In the genomic region with DNA sequence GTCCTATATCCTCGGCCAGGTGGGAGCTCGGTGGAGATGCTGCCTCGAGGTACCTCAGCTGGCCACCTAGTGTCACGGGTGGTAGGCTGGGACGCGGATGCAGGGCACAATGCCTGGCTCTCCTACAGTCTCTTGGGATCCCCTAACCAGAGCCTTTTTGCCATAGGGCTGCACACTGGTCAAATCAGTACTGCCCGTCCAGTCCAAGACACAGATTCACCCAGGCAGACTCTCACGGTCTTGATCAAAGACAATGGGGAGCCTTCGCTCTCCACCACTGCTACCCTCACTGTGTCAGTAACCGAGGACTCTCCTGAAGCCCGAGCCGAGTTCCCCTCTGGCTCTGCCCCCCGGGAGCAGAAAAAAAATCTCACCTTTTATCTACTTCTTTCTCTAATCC, we compare ENCODE assay signal across 11 cellular contexts. TPM values are rescaled to one million over a fixed set of nuclear protein-coding genes. Genes with fewer than 3 reads are reported as not detected.
A peak's percentile ranks its signal among the peaks of the same experiment; 100 is the strongest.
DNase-seq lines count a peak whose midpoint lies in the region; ATAC-seq and TF ChIP-seq lines count a peak whose summit lies in the region.
"Had no signal": no experiment of that assay in that cellular context is flagged by ENCODE, and none has a peak within 500 bp of the region (broad histone marks: within the 10 kb centered on the region; RNA-seq: fewer than 3 reads in every experiment).

No MANE protein-coding gene starts in this region.

- TF ChIP-seq CTCF in mammary epithelial cell (conservative IDR thresholded peaks at IDR 0.05 in 1 of 2, IDR thresholded peaks at IDR 0.05 in 1 of 2; ENCODE audit: extremely low read depth in 1 of 2, insufficient read depth in 1 of 2, low read depth in 1 of 2, low read length in 2 of 2) = no peak
- TF ChIP-seq CTCF in transverse colon (IDR thresholded peaks at IDR 0.05) = no peak

- no peak overlapping the region for H3K27ac Mint-ChIP-seq in activated T-cell treated with anti-CD3 and anti-CD28 coated beads, Interleukin-2, amount 50 U/mL, for 72 hours
- H3K27ac Mint-ChIP-seq: activated CD4-positive, alpha-beta T cell treated with anti-CD3 and anti-CD28 coated beads, Interleukin-2, amount 10 ng/mL, durations not matched to agents 24 days and 14 days had no signal

- H3K4me3 ChIP-seq in mammary epithelial cell (replicated peaks in 1 of 3; ENCODE audit: insufficient read depth in 1 of 3, low read depth in 2 of 3, low read length in 3 of 3) = peak overlapping the region; percentile 50 to 73 (median 72)
- H3K4me3 ChIP-seq in mucosa of rectum (ENCODE audit: low read length in 2 of 2) = peak overlapping the region; percentile 79 to 88
- H3K4me3 ChIP-seq in transverse colon = peak overlapping the region in 3 of 4 donors; percentile 16 to 63 (median 20)

- no peaks in the 10 kb centered on the region for H3K9me3 ChIP-seq in mammary epithelial cell (replicated peaks; ENCODE audit: insufficient read depth, low read length)
- H3K9me3 ChIP-seq in mucosa of rectum (ENCODE audit: control insufficient read depth in 2 of 2, low read length in 2 of 2) = no peaks in the 10 kb centered on the region
- no peaks in the 10 kb centered on the region for H3K9me3 ChIP-seq in transverse colon

- no peak for DNase-seq in activated T-cell treated with anti-CD3 and anti-CD28 coated beads, Interleukin-2, amount 50 U/mL, for 72 hours
- no peak for DNase-seq in activated T-cell treated with anti-CD3 and anti-CD28 coated beads, Interleukin-2, amount 50 U/mL, for 4 hours
- no peak for DNase-seq in mammary epithelial cell
- no peak for DNase-seq in transverse colon
- DNase-seq in NCI-H2171 treated with DMSO at 0.1 percent for 48 hours (lab: John Stamatoyannopoulos, UW) = no peak
- DNase-seq in stimulated activated CD4-positive, alpha-beta T cell treated with anti-CD3 and anti-CD28 coated beads, Interleukin-4, amount 100 ng/mL, for 1 hour = no peak
- DNase-seq: activated CD4-positive, alpha-beta T cell treated with anti-CD3 and anti-CD28 coated beads, Interleukin-2, amount 10 ng/mL, durations not matched to agents 24 days and 14 days; SHP77 had no signal

- peak overlapping the region; percentile 95 for H3K9ac ChIP-seq in mammary epithelial cell (ENCODE audit: insufficient read depth, low read length)
- H3K9ac ChIP-seq in mucosa of rectum (ENCODE audit: low read depth in 1 of 2, low read length in 2 of 2) = peak overlapping the region in 1 of 2 donors; percentile 23

- no peaks in the 10 kb centered on the region for H4K20me1 ChIP-seq in mammary epithelial cell (ENCODE audit: insufficient read depth, low read length)

- H2AFZ ChIP-seq in mammary epithelial cell (ENCODE audit: low read depth, low read length) = peak overlapping the region; percentile 43

- dilution Hi-C loops in mammary epithelial cell (cut with HindIII; ENCODE audit: low sequenced_read_pairs) = no loop called here

- intact Hi-C loops in mammary epithelial cell (cut with micrococcal nuclease) (loop anchor here (1.0 to 10.0 kb wide), 4 partner anchors 34 to 143 kb away; a partner anchor contains a TSS), transverse colon (cut with DNase I; ENCODE audit: low total_unique reads) (loop anchor here (5.0 kb wide), 1 partner anchor 34 kb away; no protein-coding TSS in a partner anchor)

- H3K36me3 Mint-ChIP-seq in activated T-cell treated with anti-CD3 and anti-CD28 coated beads, Interleukin-2, amount 50 U/mL, for 72 hours (ENCODE audit: insufficient read depth in 2 of 2) = peaks cover 0 to 3% of the 10 kb centered on the region in 2 donors
- no peaks in the 10 kb centered on the region for H3K36me3 Mint-ChIP-seq in activated T-cell treated with anti-CD3 and anti-CD28 coated beads, Interleukin-2, amount 50 U/mL, for 4 hours (ENCODE audit: insufficient read depth)

- in situ Hi-C loops in mammary epithelial cell (cut with MboI; ENCODE audit: low sequenced_read_pairs in 2 of 2) = loop anchor here (5.0 kb wide), 1 partner anchor 44 kb away; no protein-coding TSS in a partner anchor
- in situ Hi-C loops in transverse colon (cut with MboI; ENCODE audit: low pct_ligation_motif_present in 1 of 4, low pct_unique_long_range_greater_than_20kb in 1 of 4, low sequenced_read_pairs in 3 of 4) = no loop called here

- peaks cover 59% of the 10 kb centered on the region for H3K27me3 Mint-ChIP-seq in activated T-cell treated with anti-CD3 and anti-CD28 coated beads, Interleukin-2, amount 50 U/mL, for 72 hours (ENCODE audit: low read depth)
- H3K27me3 Mint-ChIP-seq in activated T-cell treated with anti-CD3 and anti-CD28 coated beads, Interleukin-2, amount 50 U/mL, for 4 hours (ENCODE audit: low read depth) = peaks cover 61% of the 10 kb centered on the region

- H3K4me2 ChIP-seq in mammary epithelial cell (ENCODE audit: insufficient read depth, low read depth, low read length) = peak overlapping the region; percentile 84

- no peaks in the 10 kb centered on the region for H3K27me3 ChIP-seq in mammary epithelial cell (ENCODE audit: insufficient read depth, low read length)
- H3K27me3 ChIP-seq in mucosa of rectum (ENCODE audit: control insufficient read depth in 2 of 2, insufficient read depth in 2 of 2, low read length in 2 of 2) = peaks cover 0 to 7% of the 10 kb centered on the region in 2 donors
- H3K27me3 ChIP-seq in transverse colon = peaks cover 7% of the 10 kb centered on the region

- H3K27ac ChIP-seq in mammary epithelial cell (ENCODE audit: insufficient read depth, low read depth, low read length) (peak overlapping the region; percentile 2), mucosa of rectum (ENCODE audit: low read depth in 2 of 2, low read length in 2 of 2) (no peak overlapping the region), transverse colon (no peak overlapping the region)

- no peaks in the 10 kb centered on the region for H3K36me3 ChIP-seq in mammary epithelial cell (ENCODE audit: insufficient read depth, low read length)
- no peaks in the 10 kb centered on the region for H3K36me3 ChIP-seq in mucosa of rectum (ENCODE audit: control insufficient read depth in 2 of 2, insufficient read depth in 2 of 2, low read length in 2 of 2)
- H3K36me3 ChIP-seq in transverse colon = no peaks in the 10 kb centered on the region

- WGBS in mammary epithelial cell (ENCODE audit: low coverage, missing lambda C conversion rate) = 17% methylated on average over 11 of the region's 13 CpGs
- WGBS in transverse colon (ENCODE audit: low coverage in 1 of 2), 2 donors = 49 to 63% methylated on average over 5 to 13 of the region's 13 CpGs

- CTCF ChIA-PET in mammary epithelial cell (lab: Charles Lee; ENCODE audit: low non-redundant PET) = interaction anchor here (0.5 to 1.6 kb wide), 5 partner anchors 9 to 255 kb away, joined by 3 to 8 read pairs (median 4); a partner anchor contains a TSS

- ATAC-seq in activated T-cell treated with anti-CD3 and anti-CD28 coated beads, Interleukin-2, amount 50 U/mL, for 72 hours (replicated peaks in 1 of 2) = no peak
- ATAC-seq in activated T-cell treated with anti-CD3 and anti-CD28 coated beads, Interleukin-2, amount 50 U/mL, for 4 hours = no peak
- ATAC-seq in HG03342 (IDR thresholded peaks at IDR 0.05; ENCODE audit: unreplicated experiment) = no peak

- no peaks in the 10 kb centered on the region for H3K9me3 Mint-ChIP-seq in activated T-cell treated with anti-CD3 and anti-CD28 coated beads, Interleukin-2, amount 50 U/mL, for 72 hours
- no peaks in the 10 kb centered on the region for H3K9me3 Mint-ChIP-seq in activated T-cell treated with anti-CD3 and anti-CD28 coated beads, Interleukin-2, amount 50 U/mL, for 4 hours
- H3K9me3 Mint-ChIP-seq: activated CD4-positive, alpha-beta T cell treated with anti-CD3 and anti-CD28 coated beads, Interleukin-2, amount 10 ng/mL, durations not matched to agents 24 days and 14 days had no signal

- H3K4me1 ChIP-seq in mammary epithelial cell (ENCODE audit: insufficient read depth, low read length) (peaks cover 25% of the 10 kb centered on the region), mucosa of rectum (ENCODE audit: control insufficient read depth in 2 of 2, insufficient read depth in 2 of 2, low read length in 2 of 2) (peaks cover 23% of the 10 kb centered on the region in 2 donors), transverse colon (peaks cover 5 to 52% (median 24%) of the 10 kb centered on the region in 4 donors)

- H3K4me1 Mint-ChIP-seq in activated T-cell treated with anti-CD3 and anti-CD28 coated beads, Interleukin-2, amount 50 U/mL, for 72 hours (ENCODE audit: low read depth) = peaks cover 29% of the 10 kb centered on the region
- peaks cover 21% of the 10 kb centered on the region for H3K4me1 Mint-ChIP-seq in activated T-cell treated with anti-CD3 and anti-CD28 coated beads, Interleukin-2, amount 50 U/mL, for 4 hours (ENCODE audit: low read depth)

- no peak for TF ChIP-seq POLR2A in transverse colon (IDR thresholded peaks at IDR 0.05)

- TF ChIP-seq EP300 in transverse colon (IDR thresholded peaks at IDR 0.05; ENCODE audit: low read depth) = no peak

- H3K79me2 ChIP-seq in mammary epithelial cell (ENCODE audit: insufficient read depth, low read length) = peaks cover 46% of the 10 kb centered on the region

- peak overlapping the region; percentile 91 to 94 for H3K4me3 Mint-ChIP-seq in activated T-cell treated with anti-CD3 and anti-CD28 coated beads, Interleukin-2, amount 50 U/mL, for 72 hours
- no peak overlapping the region for H3K4me3 Mint-ChIP-seq in activated T-cell treated with anti-CD3 and anti-CD28 coated beads, Interleukin-2, amount 50 U/mL, for 4 hours

- no TSS peak for BruUV-seq in mammary epithelial cell (replicated peaks; lab: Mats Ljungman, UMichigan)

RNA-seq across cellular contexts. Expression of a gene that starts 2.0 kb away (rescaled TPM):
- total RNA-seq in activated T-cell treated with anti-CD3 and anti-CD28 coated beads, Interleukin-2, amount 50 U/mL, for 72 hours = not detected
- total RNA-seq in activated T-cell treated with anti-CD3 and anti-CD28 coated beads, Interleukin-2, amount 50 U/mL, for 4 hours = under 1 TPM; 0.22 to 0.55 (median 0.48) TPM
- total RNA-seq in mammary epithelial cell = 10 to 100 TPM; 74.7 to 76.3 TPM
- polyA plus RNA-seq in mammary epithelial cell = 48.6 TPM
- polyA minus RNA-seq in mammary epithelial cell = 134 TPM
- total RNA-seq in transverse colon = 10 to 100 TPM in 3 of 4 donors, 1 to 10 TPM in 1; 6.0 to 17.0 (median 13.6) TPM

RNA-seq across cellular contexts. Expression of a gene that starts 7.0 kb away (rescaled TPM):
- not detected for total RNA-seq in activated T-cell treated with anti-CD3 and anti-CD28 coated beads, Interleukin-2, amount 50 U/mL, for 72 hours
- not detected for total RNA-seq in activated T-cell treated with anti-CD3 and anti-CD28 coated beads, Interleukin-2, amount 50 U/mL, for 4 hours
- total RNA-seq in mammary epithelial cell (1 to 10 TPM; 1.2 to 2.7 TPM), transverse colon (10 to 100 TPM in 1 of 4 donors, 1 to 10 TPM in 3; 1.8 to 26.5 (median 2.7) TPM)
- polyA plus RNA-seq in mammary epithelial cell = 0.14 TPM
- 0.21 TPM for polyA minus RNA-seq in mammary epithelial cell
- total RNA-seq: A172; activated CD4-positive, alpha-beta T cell treated with anti-CD3 and anti-CD28 coated beads, Interleukin-2, amount 10 ng/mL, durations not matched to agents 24 days and 14 days had no signal

RNA-seq across cellular contexts. Expression of a gene that starts 11.1 kb away (rescaled TPM):
- total RNA-seq in activated T-cell treated with anti-CD3 and anti-CD28 coated beads, Interleukin-2, amount 50 U/mL, for 72 hours = not detected
- total RNA-seq in activated T-cell treated with anti-CD3 and anti-CD28 coated beads, Interleukin-2, amount 50 U/mL, for 4 hours = not detected
- 1 to 10 TPM; 1.8 to 3.3 TPM for total RNA-seq in mammary epithelial cell
- 0.59 TPM for polyA plus RNA-seq in mammary epithelial cell
- 1.7 TPM for polyA minus RNA-seq in mammary epithelial cell
- total RNA-seq in transverse colon = 1 to 10 TPM in 2 of 4 donors, under 1 TPM in 2; 0.20 to 2.5 (median 1.0) TPM
- total RNA-seq: activated CD4-positive, alpha-beta T cell treated with anti-CD3 and anti-CD28 coated beads, Interleukin-2, amount 10 ng/mL, durations not matched to agents 24 days and 14 days had no signal

RNA-seq across cellular contexts. Expression of a gene that starts 47.5 kb away (rescaled TPM):
- total RNA-seq in activated T-cell treated with anti-CD3 and anti-CD28 coated beads, Interleukin-2, amount 50 U/mL, for 72 hours = under 1 TPM; 0.12 to 0.17 TPM
- under 1 TPM; 0.11 to 0.24 (median 0.20) TPM for total RNA-seq in activated T-cell treated with anti-CD3 and anti-CD28 coated beads, Interleukin-2, amount 50 U/mL, for 4 hours
- total RNA-seq in mammary epithelial cell (10 to 100 TPM in 1 of 2 donors, 1 to 10 TPM in 1; 3.2 to 24.5 TPM), transverse colon (10 to 100 TPM in 1 of 4 donors, 1 to 10 TPM in 3; 1.6 to 14.2 (median 4.8) TPM)
- polyA plus RNA-seq in mammary epithelial cell = 1.1 TPM
- 0.62 TPM for polyA minus RNA-seq in mammary epithelial cell
- total RNA-seq: A172 had no signal

RNA-seq across cellular contexts. Expression of a gene that starts 57.0 kb away (rescaled TPM):
- total RNA-seq in activated T-cell treated with anti-CD3 and anti-CD28 coated beads, Interleukin-2, amount 50 U/mL, for 72 hours = under 1 TPM in 1 of 2 donors, not detected in 1; 0.22 TPM
- total RNA-seq in activated T-cell treated with anti-CD3 and anti-CD28 coated beads, Interleukin-2, amount 50 U/mL, for 4 hours = under 1 TPM; 0.05 to 0.13 (median 0.05) TPM
- 1 to 10 TPM; 1.2 to 8.5 TPM for total RNA-seq in mammary epithelial cell
- 0.12 TPM for polyA plus RNA-seq in mammary epithelial cell
- not detected for polyA minus RNA-seq in mammary epithelial cell
- 1 to 10 TPM; 2.6 to 5.8 (median 4.4) TPM for total RNA-seq in transverse colon

Comparison
In these comparisons a context has a peak if more than half of its experiments do, and no peak if none do; other contexts are left out.
1. H3K4me3 ChIP-seq: peak in every context shown above with its lines; median percentile 84 in mucosa of rectum; 72 in mammary epithelial cell; 20 in transverse colon.
2. RNA of a gene that starts 2.0 kb away (total RNA-seq): 74.7 to 76.3 TPM in mammary epithelial cell and 6.0 to 17.0 TPM in transverse colon; 0.22 to 0.55 TPM in activated T-cell treated with anti-CD3 and anti-CD28 coated beads, Interleukin-2, amount 50 U/mL, for 4 hours and not detected in activated T-cell treated with anti-CD3 and anti-CD28 coated beads, Interleukin-2, amount 50 U/mL, for 72 hours; every median in the first group is over 4 times any median in the second.
3. in situ Hi-C loops: an anchor here in mammary epithelial cell (5.0 kb wide); none called in transverse colon.